10 cellular contexts compared by ENCODE assay signal in the genomic region with DNA sequence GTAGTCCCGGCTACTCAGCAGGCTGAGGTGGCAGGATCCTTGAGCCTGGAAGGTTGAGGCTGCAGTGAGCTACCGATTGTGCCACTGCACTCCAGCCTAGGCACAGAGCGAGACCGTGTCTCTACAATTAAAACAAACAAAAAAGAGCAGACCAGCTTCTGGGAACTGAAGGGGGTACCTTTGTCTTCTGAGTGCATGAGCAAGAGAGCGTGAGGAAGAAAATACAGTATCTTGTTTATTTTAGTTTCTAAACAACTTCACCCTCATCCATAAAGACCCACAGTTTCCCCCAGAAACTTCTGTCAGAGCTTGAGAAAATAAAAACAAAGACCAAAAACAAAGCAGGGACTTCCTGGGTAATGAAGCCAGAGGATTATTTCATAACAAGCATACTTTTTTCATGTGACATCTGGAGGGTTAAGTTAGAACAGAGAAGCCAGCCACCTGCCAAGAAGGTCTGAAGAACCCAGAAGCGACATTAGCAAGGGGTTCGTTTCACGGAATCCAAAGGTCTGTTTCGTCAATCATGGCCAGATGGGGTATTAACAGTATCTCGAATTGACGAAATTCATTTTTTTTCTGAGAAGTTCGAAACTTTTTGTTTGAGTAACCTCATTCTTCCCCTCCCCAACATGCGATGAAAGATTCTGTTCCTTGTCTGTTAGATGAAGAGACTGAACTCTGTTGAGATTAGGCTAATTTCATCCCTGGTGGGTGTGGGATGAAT. TPM values are rescaled to one million over a fixed set of nuclear protein-coding genes. Genes with fewer than 3 reads are reported as not detected.
DNase-seq lines count a peak whose midpoint lies in the region; ATAC-seq and TF ChIP-seq lines count a peak whose summit lies in the region.
"Had no signal": no experiment of that assay in that cellular context is flagged by ENCODE, and none has a peak within 500 bp of the region (broad histone marks: within the 10 kb centered on the region; RNA-seq: fewer than 3 reads in every experiment).

No MANE protein-coding gene starts in this region.

- peak overlapping the region; percentile 43 for H3K4me3 Mint-ChIP-seq in activated naive CD4-positive, alpha-beta T cell treated with anti-CD3 and anti-CD28 coated beads for 36 hours

- no peaks in the 10 kb centered on the region for H3K27me3 Mint-ChIP-seq in activated naive CD4-positive, alpha-beta T cell treated with anti-CD3 and anti-CD28 coated beads for 36 hours (ENCODE audit: low read depth)

- H3K27ac ChIP-seq in transverse colon, result peak overlapping the region in 3 of 4 donors; percentile 19 to 69 (median 44)

- in situ Hi-C loops in transverse colon (cut with MboI; ENCODE audit: low pct_ligation_motif_present in 1 of 4, low pct_unique_long_range_greater_than_20kb in 1 of 4, low sequenced_read_pairs in 3 of 4), result no loop called here

- TF ChIP-seq POLR2A in transverse colon (IDR thresholded peaks at IDR 0.05), result no peak

- no peaks in the 10 kb centered on the region for H3K9me3 Mint-ChIP-seq in activated naive CD4-positive, alpha-beta T cell treated with anti-CD3 and anti-CD28 coated beads for 36 hours

- intact Hi-C loops in Right ventricle myocardium inferior (cut with DNase I) (loop anchor here (5.0 kb wide), 1 partner anchor 55 kb away; no protein-coding TSS in a partner anchor), cardiac septum (cut with DNase I) (no loop called here), transverse colon (cut with DNase I; ENCODE audit: low total_unique reads) (no loop called here)
- intact Hi-C loops in activated naive CD4-positive, alpha-beta T cell treated with anti-CD3 and anti-CD28 coated beads for 36 hours (cut with micrococcal nuclease), result loop anchor here (1.0 kb wide), 1 partner anchor 11 kb away; no protein-coding TSS in a partner anchor

- TF ChIP-seq EP300 in transverse colon (IDR thresholded peaks at IDR 0.05; ENCODE audit: low read depth), result no peak

- peaks cover 78% of the 10 kb centered on the region for H3K4me1 Mint-ChIP-seq in activated naive CD4-positive, alpha-beta T cell treated with anti-CD3 and anti-CD28 coated beads for 36 hours (ENCODE audit: low read depth)

- H3K4me1 ChIP-seq in transverse colon, result peaks cover 0 to 6% (median 0%) of the 10 kb centered on the region in 4 donors

- no peaks in the 10 kb centered on the region for H3K36me3 Mint-ChIP-seq in activated naive CD4-positive, alpha-beta T cell treated with anti-CD3 and anti-CD28 coated beads for 36 hours (ENCODE audit: low read depth)

- no peaks in the 10 kb centered on the region for H3K9me3 ChIP-seq in transverse colon

- CTCF ChIA-PET in activated naive CD4-positive, alpha-beta T cell treated with anti-CD3 and anti-CD28 coated beads for 36 hours (lab: Charles Lee), result interaction anchor here (1.0 to 4.1 kb wide), 10 partner anchors 9 to 38 kb away, joined by 3 to 26 read pairs (median 4); no protein-coding TSS in a partner anchor

- H3K36me3 ChIP-seq in transverse colon, result no peaks in the 10 kb centered on the region

- no peaks in the 10 kb centered on the region for H3K27me3 ChIP-seq in transverse colon

- peak overlapping the region; percentile 78 for H3K27ac Mint-ChIP-seq in activated naive CD4-positive, alpha-beta T cell treated with anti-CD3 and anti-CD28 coated beads for 36 hours

- 62 to 64% methylated on average over 12 to 13 of the region's 13 CpGs for WGBS in transverse colon (ENCODE audit: low coverage in 1 of 2), 2 donors

- peak; percentile 72 for ATAC-seq in Right ventricle myocardium inferior
- peak; percentile 50 for ATAC-seq in HG02973 (IDR thresholded peaks at IDR 0.05; ENCODE audit: unreplicated experiment)

- DNase-seq in Right ventricle myocardium inferior (ENCODE audit: missing footprints), result no peak
- no peak for DNase-seq in cardiac septum (ENCODE audit: low spot score)
- peak; percentile 62 for DNase-seq in activated naive CD4-positive, alpha-beta T cell treated with anti-CD3 and anti-CD28 coated beads for 36 hours
- no peak for DNase-seq in transverse colon
- no peak for DNase-seq in ureter (ENCODE audit: low spot score)
- DNase-seq in RKO (ENCODE audit: low spot score), result no peak
- no peak for DNase-seq in SKM-1 (lab: John Stamatoyannopoulos, UW; ENCODE audit: unreplicated experiment)
- DNase-seq: anterior cingulate cortex, NCI-H187 treated with DMSO at 0.1 percent for 48 hours had no signal

- TF ChIP-seq CTCF in transverse colon (IDR thresholded peaks at IDR 0.05), result no peak

- no peak overlapping the region for H3K4me3 ChIP-seq in transverse colon

RNA-seq across cellular contexts. Expression of gene IL2RA, which starts 10.2 kb away (rescaled TPM):
- total RNA-seq in Right ventricle myocardium inferior, result 3.8 TPM
- total RNA-seq in cardiac septum, result 0.73 TPM
- total RNA-seq in activated naive CD4-positive, alpha-beta T cell treated with anti-CD3 and anti-CD28 coated beads for 36 hours, result 100 to 1,000 TPM; 443 to 471 TPM
- total RNA-seq in transverse colon, result 1 to 10 TPM in 1 of 4 donors, under 1 TPM in 1, not detected in 2; 0.79 to 1.1 TPM
- 2.2 TPM for total RNA-seq in ureter

RNA-seq across cellular contexts. Expression of gene RBM17, which starts 16.5 kb away (rescaled TPM):
- total RNA-seq in Right ventricle myocardium inferior (65.7 TPM), cardiac septum (70.1 TPM), transverse colon (10 to 100 TPM; 45.0 to 80.7 (median 64.7) TPM), ureter (106 TPM)
- total RNA-seq in activated naive CD4-positive, alpha-beta T cell treated with anti-CD3 and anti-CD28 coated beads for 36 hours, result 100 to 1,000 TPM; 157 to 162 TPM

Comparison
In these comparisons a context has a peak if more than half of its experiments do, and no peak if none do; other contexts are left out.
1. intact Hi-C loops: an anchor here in Right ventricle myocardium inferior (5.0 kb wide) and activated naive CD4-positive, alpha-beta T cell treated with anti-CD3 and anti-CD28 coated beads for 36 hours (1.0 kb wide); none called in cardiac septum and transverse colon.
2. RNA of gene IL2RA, which starts 10.2 kb away (total RNA-seq): 443 to 471 TPM in activated naive CD4-positive, alpha-beta T cell treated with anti-CD3 and anti-CD28 coated beads for 36 hours; 3.8 TPM in Right ventricle myocardium inferior (single experiment), 2.2 TPM in ureter (single experiment), 0.79 to 1.1 TPM in transverse colon and 0.73 TPM in cardiac septum (single experiment); every median in the first group is over 10 times any median in the second.